Comparison of ENCODE assay signal across 8 cellular contexts in the genomic region with DNA sequence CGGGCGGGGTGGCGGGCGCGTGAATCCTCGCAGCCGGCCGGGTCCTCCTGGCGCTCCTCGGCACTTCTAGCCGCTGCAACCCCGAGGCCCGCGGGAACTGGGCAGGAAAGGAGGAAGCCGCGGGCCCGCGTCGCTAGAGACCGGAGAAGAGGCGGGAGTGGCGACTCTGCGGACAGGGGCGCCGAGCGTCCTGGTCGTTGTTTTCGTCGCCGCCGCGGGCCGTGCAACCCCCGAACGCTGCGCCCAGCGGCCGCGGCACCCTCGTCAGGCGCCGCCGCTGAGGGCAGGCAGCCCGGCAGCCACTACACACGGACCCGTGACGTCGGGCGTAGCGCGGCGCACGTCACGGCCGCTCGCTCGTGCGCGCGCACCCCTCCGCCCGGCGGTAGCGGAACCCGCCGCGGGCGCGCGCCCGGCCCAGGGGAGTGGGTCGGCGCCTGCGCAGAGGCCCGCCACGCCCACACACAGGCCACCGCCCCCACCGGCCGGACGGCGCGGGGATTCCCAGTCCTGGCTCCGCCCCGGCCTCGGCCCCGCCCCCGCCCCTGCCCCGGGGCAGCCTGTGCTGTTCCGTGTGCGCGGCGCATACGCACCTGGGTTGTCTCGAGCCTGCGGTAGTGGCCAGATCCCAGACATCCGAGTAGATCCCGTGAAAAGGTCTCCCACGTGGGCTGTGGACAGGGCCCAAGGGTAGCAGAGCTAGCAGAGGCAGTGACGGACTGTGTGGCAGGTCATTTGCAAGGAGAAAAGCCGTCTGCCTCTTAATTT. TPM values are rescaled to one million over a fixed set of nuclear protein-coding genes. Genes with fewer than 3 reads are reported as not detected.
DNase-seq lines count a peak whose midpoint lies in the region; ATAC-seq, FAIRE-seq and TF ChIP-seq lines count a peak whose summit lies in the region.

A gene with protein sequence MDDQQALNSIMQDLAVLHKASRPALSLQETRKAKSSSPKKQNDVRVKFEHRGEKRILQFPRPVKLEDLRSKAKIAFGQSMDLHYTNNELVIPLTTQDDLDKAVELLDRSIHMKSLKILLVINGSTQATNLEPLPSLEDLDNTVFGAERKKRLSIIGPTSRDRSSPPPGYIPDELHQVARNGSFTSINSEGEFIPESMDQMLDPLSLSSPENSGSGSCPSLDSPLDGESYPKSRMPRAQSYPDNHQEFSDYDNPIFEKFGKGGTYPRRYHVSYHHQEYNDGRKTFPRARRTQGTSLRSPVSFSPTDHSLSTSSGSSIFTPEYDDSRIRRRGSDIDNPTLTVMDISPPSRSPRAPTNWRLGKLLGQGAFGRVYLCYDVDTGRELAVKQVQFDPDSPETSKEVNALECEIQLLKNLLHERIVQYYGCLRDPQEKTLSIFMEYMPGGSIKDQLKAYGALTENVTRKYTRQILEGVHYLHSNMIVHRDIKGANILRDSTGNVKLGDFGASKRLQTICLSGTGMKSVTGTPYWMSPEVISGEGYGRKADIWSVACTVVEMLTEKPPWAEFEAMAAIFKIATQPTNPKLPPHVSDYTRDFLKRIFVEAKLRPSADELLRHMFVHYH (minus strand): TSS at position 321 of the 768 bp plus-strand sequence. CDS start 44,846 bp downstream, outside the sequence.

- H3K9me3 Mint-ChIP-seq in activated CD4-positive, alpha-beta T cell treated with anti-CD3 and anti-CD28 coated beads, Interleukin-2, amount 10 ng/mL, durations not matched to agents 7 days and 5 days, result no peaks in the 10 kb centered on the region

- peak within 1 kb of the TSS; percentile 99 to 100 for H3K27ac ChIP-seq in coronary artery

- peak; percentile 75 for ATAC-seq in HG03442 (IDR thresholded peaks at IDR 0.05; ENCODE audit: unreplicated experiment)

- TF ChIP-seq CTCF in BE2C (IDR thresholded peaks at IDR 0.05; ENCODE audit: low read depth, low read length), result no peak
- TF ChIP-seq CTCF in coronary artery (IDR thresholded peaks at IDR 0.05), result no peak

- H3K36me3 Mint-ChIP-seq in activated CD4-positive, alpha-beta T cell treated with anti-CD3 and anti-CD28 coated beads, Interleukin-2, amount 10 ng/mL, durations not matched to agents 7 days and 5 days (ENCODE audit: low read depth), result peaks cover 23% of the 10 kb centered on the region

- peaks cover 67% of the 10 kb centered on the region for H3K4me1 Mint-ChIP-seq in activated CD4-positive, alpha-beta T cell treated with anti-CD3 and anti-CD28 coated beads, Interleukin-2, amount 10 ng/mL, durations not matched to agents 7 days and 5 days

- no peaks in the 10 kb centered on the region for H3K9me3 ChIP-seq in BE2C

- peak within 1 kb of the TSS; percentile 89 for H3K27ac Mint-ChIP-seq in activated CD4-positive, alpha-beta T cell treated with anti-CD3 and anti-CD28 coated beads, Interleukin-2, amount 10 ng/mL, durations not matched to agents 7 days and 5 days

- no peaks in the 10 kb centered on the region for H3K27me3 Mint-ChIP-seq in activated CD4-positive, alpha-beta T cell treated with anti-CD3 and anti-CD28 coated beads, Interleukin-2, amount 10 ng/mL, durations not matched to agents 7 days and 5 days

- H3K4me3 Mint-ChIP-seq in activated CD4-positive, alpha-beta T cell treated with anti-CD3 and anti-CD28 coated beads, Interleukin-2, amount 10 ng/mL, durations not matched to agents 7 days and 5 days, result peak within 1 kb of the TSS; percentile 82

- H3K4me3 ChIP-seq in BE2C (ENCODE audit: low read depth, low read length), result peak within 1 kb of the TSS; percentile 74
- H3K4me3 ChIP-seq in coronary artery, result peak within 1 kb of the TSS; percentile 97

- CTCF ChIA-PET in activated CD4-positive, alpha-beta T cell treated with anti-CD3 and anti-CD28 coated beads, Interleukin-2, amount 10 ng/mL, durations not matched to agents 7 days and 5 days (lab: Charles Lee), result interaction anchor here (1.4 to 2.5 kb wide), 2 partner anchors 10 to 28 kb away, joined by 3 to 13 read pairs; no protein-coding TSS in a partner anchor

- POLR2A ChIA-PET in activated CD4-positive, alpha-beta T cell treated with anti-CD3 and anti-CD28 coated beads, Interleukin-2, amount 10 ng/mL, durations not matched to agents 7 days and 5 days (lab: Charles Lee), result interaction anchor here (0.6 to 0.7 kb wide), 2 partner anchors 114 to 779 kb away, joined by 3 read pairs; no protein-coding TSS in a partner anchor

- H3K27me3 ChIP-seq in BE2C, result no peaks in the 10 kb centered on the region

- no peaks in the 10 kb centered on the region; the same call in 1 of the 2 replicates for H3K4me1 ChIP-seq in BE2C

- no peaks in the 10 kb centered on the region for H3K36me3 ChIP-seq in BE2C

- DNase-seq in BE2C, result peak; percentile 90
- peak; percentile 81 for DNase-seq in GM19239 (ENCODE audit: insufficient read length, low spot score)
- DNase-seq in NCI-H526 (lab: John Stamatoyannopoulos, UW), result peak; percentile 69 to 97
- peak; percentile 91 for DNase-seq in activated CD4-positive, alpha-beta T cell treated with anti-CD3 and anti-CD28 coated beads, Interleukin-2, amount 10 ng/mL, durations not matched to agents 7 days and 5 days
- DNase-seq in coronary artery (ENCODE audit: low spot score), result peak; percentile 95
- peak; percentile 97 for DNase-seq in left kidney (ENCODE audit: low read depth, low spot score)
- peak; percentile 94 for DNase-seq in stimulated activated CD4-positive, alpha-beta T cell treated with anti-CD3 and anti-CD28 coated beads, Interleukin-1b, Interleukin-23, amount 100 ng/mL, for 48 hours

- peak; percentile 93 for FAIRE-seq in GM19239 (lab: Jason Lieb, UNC)

RNA-seq across cellular contexts. Expression of the gene that starts here (rescaled TPM):
- 4.9 TPM for polyA plus RNA-seq in BE2C (2012; ENCODE audit: insufficient read depth, insufficient read length, low read depth)
- 10 to 100 TPM; 48.9 to 52.9 TPM for total RNA-seq in activated CD4-positive, alpha-beta T cell treated with anti-CD3 and anti-CD28 coated beads, Interleukin-2, amount 10 ng/mL, durations not matched to agents 7 days and 5 days

Comparison
In these comparisons a context has a peak if more than half of its experiments do, and no peak if none do; other contexts are left out.
1. Peak in every context shown above with its lines: DNase-seq, ATAC-seq, H3K4me3 ChIP-seq and H3K27ac ChIP-seq.